8 cellular contexts compared by ENCODE assay signal in the genomic region with DNA sequence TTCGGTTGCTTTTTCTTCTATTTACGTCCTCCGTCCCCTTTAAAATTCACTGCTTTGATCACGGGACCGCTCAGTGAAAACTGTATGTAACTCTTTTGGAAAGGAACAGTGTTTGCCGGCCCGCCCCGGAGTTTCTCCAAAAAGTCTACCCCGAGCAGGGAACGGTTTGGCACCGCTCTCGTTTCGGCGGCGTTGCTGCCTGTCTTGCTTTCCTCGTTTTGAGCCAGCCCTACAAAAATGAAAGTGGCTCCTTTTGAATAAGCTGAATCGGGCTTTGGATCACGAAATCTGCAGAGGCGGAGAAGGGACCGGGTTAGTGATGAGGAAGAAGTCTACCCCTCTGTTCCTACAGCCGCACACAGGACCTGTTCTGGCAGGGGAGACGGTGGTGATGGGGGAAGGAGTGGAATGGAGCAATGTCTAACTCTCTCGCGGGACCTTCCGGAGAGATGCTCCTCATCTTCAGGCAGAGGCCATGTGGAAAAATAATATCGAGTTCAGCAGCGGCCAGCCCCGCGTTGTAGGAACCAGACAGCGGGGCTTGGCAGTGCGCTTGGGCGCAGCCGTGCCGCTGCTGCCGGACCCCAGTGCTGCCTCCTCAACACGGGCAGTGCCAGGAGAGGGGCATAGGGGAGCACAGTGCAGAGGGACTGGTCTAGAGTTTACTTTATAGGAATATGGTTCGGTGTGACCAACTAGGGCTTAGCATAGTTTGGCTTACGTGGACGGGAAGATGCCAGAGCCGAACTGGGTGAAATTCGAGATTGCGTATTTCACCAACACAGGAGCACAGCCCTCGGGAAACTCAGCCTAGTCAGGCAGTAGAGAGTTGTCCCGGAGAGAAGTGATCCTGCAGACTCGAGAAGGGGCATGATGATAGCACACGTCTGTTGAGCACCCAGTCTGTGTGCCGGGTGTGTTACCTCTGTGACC. TPM values are rescaled to one million over a fixed set of nuclear protein-coding genes. Genes with fewer than 3 reads are reported as not detected.
DNase-seq lines count a peak whose midpoint lies in the region; ATAC-seq and TF ChIP-seq lines count a peak whose summit lies in the region.

No MANE protein-coding gene starts in this region.

- peaks cover 61% of the 10 kb centered on the region for H3K27me3 Mint-ChIP-seq in activated naive CD4-positive, alpha-beta T cell treated with anti-CD3 and anti-CD28 coated beads for 36 hours (ENCODE audit: low read depth)

- peak; percentile 16 to 49 for ATAC-seq in lower lobe of right lung
- no peak for ATAC-seq in thoracic aorta (ENCODE audit: insufficient number of reproducible peaks, low FRiP score, low read depth)
- ATAC-seq in GM18873 (IDR thresholded peaks at IDR 0.05; ENCODE audit: low FRiP score, unreplicated experiment) = no peak

- H3K27ac Mint-ChIP-seq in activated naive CD4-positive, alpha-beta T cell treated with anti-CD3 and anti-CD28 coated beads for 36 hours = no peak overlapping the region

- H3K36me3 Mint-ChIP-seq in activated naive CD4-positive, alpha-beta T cell treated with anti-CD3 and anti-CD28 coated beads for 36 hours (ENCODE audit: low read depth) = no peaks in the 10 kb centered on the region

- H3K4me3 ChIP-seq in lower lobe of right lung = peak overlapping the region; percentile 71
- peak overlapping the region; percentile 95 for H3K4me3 ChIP-seq in thoracic aorta

- TF ChIP-seq CTCF in lower lobe of right lung (IDR thresholded peaks at IDR 0.05) (no peak), thoracic aorta (IDR thresholded peaks at IDR 0.05) (no peak)

- H3K9me3 ChIP-seq in lower lobe of right lung (no peaks in the 10 kb centered on the region), thoracic aorta (no peaks in the 10 kb centered on the region)

- peak overlapping the region; percentile 67 for H3K4me3 Mint-ChIP-seq in activated naive CD4-positive, alpha-beta T cell treated with anti-CD3 and anti-CD28 coated beads for 36 hours

- CTCF ChIA-PET in activated naive CD4-positive, alpha-beta T cell treated with anti-CD3 and anti-CD28 coated beads for 36 hours (lab: Charles Lee) = interaction anchor here (1.3 kb wide), 1 partner anchor 102 kb away, joined by 3 read pairs; no protein-coding TSS in a partner anchor

- H3K9me3 Mint-ChIP-seq in activated naive CD4-positive, alpha-beta T cell treated with anti-CD3 and anti-CD28 coated beads for 36 hours = no peaks in the 10 kb centered on the region

- DNase-seq in activated naive CD4-positive, alpha-beta T cell treated with anti-CD3 and anti-CD28 coated beads for 36 hours = peak; percentile 10
- no peak for DNase-seq in activated naive CD4-positive, alpha-beta T cell treated with anti-CD3 and anti-CD28 coated beads, Interleukin-2, amount 50 U/mL, for 16 hours
- DNase-seq in dermis blood vessel endothelial cell = peak; percentile 47
- DNase-seq in lower lobe of right lung = no peak
- no peak for DNase-seq in thoracic aorta (ENCODE audit: low spot score)
- DNase-seq in NCI-H524 (lab: John Stamatoyannopoulos, UW) = no peak
- no peak for DNase-seq in NCI-H226

- peak overlapping the region; percentile 53 for H3K27ac ChIP-seq in lower lobe of right lung
- peak overlapping the region; percentile 94 for H3K27ac ChIP-seq in thoracic aorta

- peaks cover 4% of the 10 kb centered on the region for H3K4me1 Mint-ChIP-seq in activated naive CD4-positive, alpha-beta T cell treated with anti-CD3 and anti-CD28 coated beads for 36 hours (ENCODE audit: low read depth)

- no peaks in the 10 kb centered on the region for H3K36me3 ChIP-seq in lower lobe of right lung
- no peaks in the 10 kb centered on the region for H3K36me3 ChIP-seq in thoracic aorta

- H3K27me3 ChIP-seq in lower lobe of right lung (ENCODE audit: low read depth) = peaks cover 16% of the 10 kb centered on the region
- no peaks in the 10 kb centered on the region for H3K27me3 ChIP-seq in thoracic aorta (replicated peaks; ENCODE audit: insufficient read depth)

- intact Hi-C loops in activated naive CD4-positive, alpha-beta T cell treated with anti-CD3 and anti-CD28 coated beads for 36 hours (cut with micrococcal nuclease) = no loop called here
- intact Hi-C loops in lower lobe of right lung (cut with DNase I) = no loop called here

- H3K4me1 ChIP-seq in lower lobe of right lung (peaks cover 16% of the 10 kb centered on the region), thoracic aorta (ENCODE audit: control insufficient read depth in 1 of 2, low read depth in 2 of 2) (peaks cover 29 to 47% of the 10 kb centered on the region in 2 donors)

RNA-seq across cellular contexts. Expression of gene HTRA1, which starts 1.4 kb away (rescaled TPM):
- total RNA-seq in activated naive CD4-positive, alpha-beta T cell treated with anti-CD3 and anti-CD28 coated beads for 36 hours = not detected
- total RNA-seq in dermis blood vessel endothelial cell (54.7 and 117 TPM in 2 replicates), lower lobe of right lung (45.3 TPM), thoracic aorta (100 to 1,000 TPM; 282 to 473 TPM)

RNA-seq across cellular contexts. Expression of gene ARMS2, which starts 8.3 kb away (rescaled TPM):
- total RNA-seq in activated naive CD4-positive, alpha-beta T cell treated with anti-CD3 and anti-CD28 coated beads for 36 hours = not detected
- total RNA-seq in dermis blood vessel endothelial cell (not detected in 2 replicates), lower lobe of right lung (not detected), thoracic aorta (not detected)

Comparison
In these comparisons a context has a peak if more than half of its experiments do, and no peak if none do; other contexts are left out.
1. DNase-seq: peak in activated naive CD4-positive, alpha-beta T cell treated with anti-CD3 and anti-CD28 coated beads for 36 hours (single experiment) and dermis blood vessel endothelial cell (single experiment); none in activated naive CD4-positive, alpha-beta T cell treated with anti-CD3 and anti-CD28 coated beads, Interleukin-2, amount 50 U/mL, for 16 hours (single experiment), lower lobe of right lung (single experiment), thoracic aorta (single experiment), NCI-H524 (0 of 2) and NCI-H226 (single experiment).
2. ATAC-seq: peak in lower lobe of right lung (2 of 2); none in thoracic aorta (single experiment) and GM18873 (single experiment).
3. RNA of gene HTRA1, which starts 1.4 kb away (total RNA-seq): 282 to 473 TPM in thoracic aorta, 54.7 to 117 TPM in dermis blood vessel endothelial cell and 45.3 TPM in lower lobe of right lung (single experiment); not detected in activated naive CD4-positive, alpha-beta T cell treated with anti-CD3 and anti-CD28 coated beads for 36 hours; every median in the first group is over 10 times any median in the second.